18 cellular contexts compared by ENCODE assay signal in genomic region chr11:115477410-115477809, GRCh38.
"Had no signal": no experiment of that assay in that cellular context is flagged by ENCODE, and none has a peak within 500 bp of the region (broad histone marks: within the 10 kb centered on the region; RNA-seq: fewer than 3 reads in every experiment).

No MANE protein-coding gene starts in this region.

- H3K36me3 Mint-ChIP-seq: activated naive CD4-positive, alpha-beta T cell treated with anti-CD3 and anti-CD28 coated beads, Interleukin-2, amount 50 U/mL, for 72 hours; naive thymus-derived CD4-positive, alpha-beta T cell had no signal

- DNase-seq: activated CD4-positive, alpha-beta T cell treated with anti-CD3 and anti-CD28 coated beads for 1 hour; activated CD4-positive, alpha-beta T cell treated with anti-CD3 and anti-CD28 coated beads, Interleukin-2, amount 50 U/mL, for 1 hour; activated CD8-positive, alpha-beta T cell treated with anti-CD3 and anti-CD28 coated beads, Interleukin-2, amount 10 ng/mL, durations not matched to agents 7 days and 5 days; activated T-cell treated with anti-CD3 and anti-CD28 coated beads, Interleukin-2, amount 50 U/mL, for 1 hour; aorta; left lung; naive thymus-derived CD4-positive, alpha-beta T cell; sigmoid colon; stimulated activated CD4-positive, alpha-beta T cell treated with anti-CD3 and anti-CD28 coated beads, Interleukin-4, amount 100 ng/mL, for 1 hour; stimulated activated naive CD4-positive, alpha-beta T cell had no signal

- H3K27me3 ChIP-seq: gastroesophageal sphincter, left lung, neural progenitor cell, sigmoid colon had no signal

- H3K4me1 Mint-ChIP-seq: naive thymus-derived CD4-positive, alpha-beta T cell had no signal

- ATAC-seq: activated CD8-positive, alpha-beta T cell treated with anti-CD3 and anti-CD28 coated beads, Interleukin-2, amount 10 ng/mL, durations not matched to agents 7 days and 5 days; activated naive CD4-positive, alpha-beta T cell treated with anti-CD3 and anti-CD28 coated beads, Interleukin-2, amount 50 U/mL, for 72 hours; gastroesophageal sphincter; left lung; naive thymus-derived CD4-positive, alpha-beta T cell had no signal

- H3K4me3 ChIP-seq: gastroesophageal sphincter, left lung, lung, neural progenitor cell, sigmoid colon, thoracic aorta had no signal

- H3K27ac Mint-ChIP-seq: activated CD8-positive, alpha-beta T cell treated with anti-CD3 and anti-CD28 coated beads, Interleukin-2, amount 10 ng/mL, durations not matched to agents 7 days and 5 days; activated naive CD4-positive, alpha-beta T cell treated with anti-CD3 and anti-CD28 coated beads, Interleukin-2, amount 50 U/mL, for 72 hours; naive thymus-derived CD4-positive, alpha-beta T cell; neural progenitor cell; type B pancreatic cell had no signal

- H3K9me3 Mint-ChIP-seq: neural progenitor cell had no signal

- H3K27me3 Mint-ChIP-seq: brain, type B pancreatic cell had no signal

- H3K36me3 ChIP-seq: gastroesophageal sphincter, left lung, neural progenitor cell, sigmoid colon, thoracic aorta had no signal

- H3K4me3 Mint-ChIP-seq: activated CD8-positive, alpha-beta T cell treated with anti-CD3 and anti-CD28 coated beads, Interleukin-2, amount 10 ng/mL, durations not matched to agents 7 days and 5 days; naive thymus-derived CD4-positive, alpha-beta T cell; neural progenitor cell; type B pancreatic cell had no signal

- H3K4me1 ChIP-seq: gastroesophageal sphincter, left lung, sigmoid colon had no signal

- H3K27ac ChIP-seq: epithelial cell of prostate, gastroesophageal sphincter, left lung, neural progenitor cell, sigmoid colon, thoracic aorta had no signal

- H3K4me2 ChIP-seq: neural progenitor cell had no signal

- H3K9me3 ChIP-seq: gastroesophageal sphincter, left lung, sigmoid colon, thoracic aorta had no signal
